20 cellular contexts compared by ENCODE assay signal in the genomic region with DNA sequence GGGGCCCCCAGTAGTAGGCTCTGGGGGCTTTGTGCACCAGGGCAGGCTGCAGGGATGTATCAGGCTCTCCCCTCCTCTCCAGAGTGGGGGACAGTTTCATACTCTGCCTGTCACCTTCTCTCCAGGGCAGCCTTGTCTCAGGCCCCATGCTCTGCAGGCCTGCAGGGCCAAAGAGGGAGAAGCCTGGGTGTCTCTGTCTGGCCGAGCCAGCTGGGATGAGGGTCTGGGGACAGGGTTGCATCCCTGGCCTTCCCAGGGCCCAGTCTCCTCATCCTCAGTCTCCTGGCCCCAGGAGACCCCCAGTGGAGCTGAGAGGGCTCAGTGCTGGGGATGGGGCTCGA. TPM values are rescaled to one million over a fixed set of nuclear protein-coding genes. Genes with fewer than 3 reads are reported as not detected.
A peak's percentile ranks its signal among the peaks of the same experiment; 100 is the strongest.
DNase-seq lines count a peak whose midpoint lies in the region; ATAC-seq and TF ChIP-seq lines count a peak whose summit lies in the region.
"Had no signal": no experiment of that assay in that cellular context is flagged by ENCODE, and none has a peak within 500 bp of the region (broad histone marks: within the 10 kb centered on the region; RNA-seq: fewer than 3 reads in every experiment).

No MANE protein-coding gene starts in this region.

- H4K20me1 ChIP-seq in Loucy (ENCODE audit: insufficient read depth, low read length, poor library complexity, severe bottlenecking) (no peaks in the 10 kb centered on the region), GM23248 (ENCODE audit: insufficient read depth) (no peaks in the 10 kb centered on the region)

- H2BK120ac ChIP-seq in trophoblast cell (ENCODE audit: insufficient read depth, low read length, poor library complexity): no peak overlapping the region

- TF ChIP-seq CTCF in Loucy (conservative IDR thresholded peaks at IDR 0.05; ENCODE audit: low read length) (no peak), heart left ventricle (IDR thresholded peaks at IDR 0.05) (no peak), thyroid gland (IDR thresholded peaks at IDR 0.05) (no peak), foreskin keratinocyte (conservative IDR thresholded peaks at IDR 0.05) (no peak)

- 0 out of 2 replicates have a peak overlapping the region, but pooled peaks have one; percentile 22 for H2AFZ ChIP-seq in Loucy (ENCODE audit: low read length)
- H2AFZ ChIP-seq in trophoblast cell (ENCODE audit: insufficient read depth, low read length, poor library complexity): no peak overlapping the region
- no peak overlapping the region for H2AFZ ChIP-seq in GM23248

- H3K14ac ChIP-seq in trophoblast cell (ENCODE audit: low read length): no peak overlapping the region

- H4K8ac ChIP-seq in trophoblast cell (ENCODE audit: low read depth, low read length): no peak overlapping the region

- no peaks in the 10 kb centered on the region for H3K79me1 ChIP-seq in trophoblast cell (ENCODE audit: low read length)

- in situ Hi-C loops in GM23248 (cut with MboI): loop anchor here (10.0 kb wide), 2 partner anchors 177 to 393 kb away; a partner anchor contains a TSS

- H3K23ac ChIP-seq in trophoblast cell (ENCODE audit: low read length): no peak overlapping the region

- H3K36me3 ChIP-seq in Loucy (ENCODE audit: insufficient read depth, low read length): no peaks in the 10 kb centered on the region
- H3K36me3 ChIP-seq in heart left ventricle: no peaks in the 10 kb centered on the region
- no peaks in the 10 kb centered on the region for H3K36me3 ChIP-seq in mucosa of stomach (ENCODE audit: control insufficient read depth, insufficient read depth, low read length)
- no peaks in the 10 kb centered on the region for H3K36me3 ChIP-seq in thyroid gland
- no peaks in the 10 kb centered on the region for H3K36me3 ChIP-seq in trophoblast cell (ENCODE audit: control insufficient read depth in 1 of 2, insufficient read depth in 2 of 2, low read length in 2 of 2)
- H3K36me3 ChIP-seq in GM23248 (ENCODE audit: low read depth): no peaks in the 10 kb centered on the region

- DNase-seq in heart left ventricle (no peak), thyroid gland (no peak), trophoblast cell (no peak), GM23248 (no peak), foreskin keratinocyte (no peak)
- DNase-seq: DMS 273 treated with DMSO at 0.1 percent for 48 hours, NCI-H1048, NCI-H1930, NCI-H226, retina, SIG-M5 had no signal

- H3K27ac ChIP-seq in heart left ventricle (peak overlapping the region in 10 of 12 donors; percentile 51 to 86 (median 74)), thyroid gland (peak overlapping the region; percentile 68 to 80 (median 73)), trophoblast cell (ENCODE audit: low read depth, low read length) (no peak overlapping the region), GM23248 (no peak overlapping the region), foreskin keratinocyte (no peak overlapping the region)

- H3F3A ChIP-seq in Loucy (ENCODE audit: low read depth) (no peaks in the 10 kb centered on the region), GM23248 (ENCODE audit: insufficient read depth) (no peaks in the 10 kb centered on the region)

- H3K4me3 ChIP-seq in Loucy (ENCODE audit: low read length, poor library complexity, severe bottlenecking) (no peak overlapping the region), heart left ventricle (no peak overlapping the region), mucosa of stomach (ENCODE audit: low read length) (no peak overlapping the region), thyroid gland (replicated peaks in 1 of 3) (no peak overlapping the region), trophoblast cell (ENCODE audit: low read depth, low read length) (no peak overlapping the region), GM23248 (no peak overlapping the region)

- no peak overlapping the region for H4K91ac ChIP-seq in trophoblast cell (ENCODE audit: low read depth, low read length)

- H3K9ac ChIP-seq in Loucy (ENCODE audit: low read depth, low read length, poor library complexity, severe bottlenecking): peak overlapping the region; percentile 68
- peak overlapping the region; percentile 8 for H3K9ac ChIP-seq in mucosa of stomach (ENCODE audit: low read length)
- no peak overlapping the region for H3K9ac ChIP-seq in trophoblast cell (ENCODE audit: low read length)
- no peak overlapping the region for H3K9ac ChIP-seq in GM23248

- no peak overlapping the region for H2AK5ac ChIP-seq in trophoblast cell (ENCODE audit: low read length)

- H3K4me2 ChIP-seq in Loucy (ENCODE audit: low read depth, low read length, poor library complexity, severe bottlenecking): peak overlapping the region; percentile 55
- no peak overlapping the region for H3K4me2 ChIP-seq in trophoblast cell (ENCODE audit: low read length)
- no peak overlapping the region for H3K4me2 ChIP-seq in GM23248 (ENCODE audit: unreplicated experiment)

- no peaks in the 10 kb centered on the region for H3K9me2 ChIP-seq in Loucy (replicated peaks; ENCODE audit: low read depth, low read length)
- no peaks in the 10 kb centered on the region for H3K9me2 ChIP-seq in GM23248 (ENCODE audit: insufficient read depth)

- intact Hi-C loops in heart left ventricle (cut with DNase I) (loop anchor here in 8 of 10 donors (5.0 to 10.0 kb wide), 5 partner anchors 34 to 177 kb away; a partner anchor contains a TSS), thyroid gland (cut with DNase I) (loop anchor here (10.0 kb wide), 1 partner anchor 177 kb away; a partner anchor contains a TSS)

- peaks cover 22% of the 10 kb centered on the region for H3K4me1 ChIP-seq in Loucy (ENCODE audit: insufficient read depth, low read length, poor library complexity, severe bottlenecking)
- peaks cover 0 to 26% (median 15%) of the 10 kb centered on the region in 12 donors for H3K4me1 ChIP-seq in heart left ventricle
- peaks cover 48% of the 10 kb centered on the region for H3K4me1 ChIP-seq in mucosa of stomach (ENCODE audit: control insufficient read depth, insufficient read depth, low read length)
- H3K4me1 ChIP-seq in thyroid gland: peaks cover 38 to 53% of the 10 kb centered on the region in 2 donors
- peaks cover 0 to 2% of the 10 kb centered on the region in 2 experiments for H3K4me1 ChIP-seq in trophoblast cell (ENCODE audit: control insufficient read depth in 1 of 2, insufficient read depth in 2 of 2, low read length in 2 of 2)
- no peaks in the 10 kb centered on the region for H3K4me1 ChIP-seq in GM23248 (ENCODE audit: insufficient read depth)
- H3K4me1 ChIP-seq in foreskin keratinocyte: no peaks in the 10 kb centered on the region

- H2BK5ac ChIP-seq in trophoblast cell (ENCODE audit: low read depth, low read length, poor library complexity): no peak overlapping the region

- H3K27me3 ChIP-seq in Loucy (ENCODE audit: insufficient read depth, low read length, poor library complexity, severe bottlenecking) (no peaks in the 10 kb centered on the region), heart left ventricle (no peaks in the 10 kb centered on the region), mucosa of stomach (ENCODE audit: control insufficient read depth, insufficient read depth, low read length) (no peaks in the 10 kb centered on the region), thyroid gland (no peaks in the 10 kb centered on the region), trophoblast cell (ENCODE audit: insufficient read depth, low read length) (no peaks in the 10 kb centered on the region), GM23248 (replicated peaks; ENCODE audit: insufficient read depth) (no peaks in the 10 kb centered on the region), foreskin keratinocyte (no peaks in the 10 kb centered on the region)

- TF ChIP-seq POLR2A in heart left ventricle (IDR thresholded peaks at IDR 0.05): no peak
- no peak for TF ChIP-seq POLR2A in thyroid gland (IDR thresholded peaks at IDR 0.05)

- ATAC-seq in heart left ventricle (peak in 2 of 4 donors; percentile 8 to 15), GM21367 (IDR thresholded peaks at IDR 0.05; ENCODE audit: unreplicated experiment) (no peak), foreskin keratinocyte (no peak)

- WGBS in heart left ventricle, 4 donors: 60 to 73% (median 64%) methylated on average over 1 to 2 of the region's 2 CpGs
- WGBS in thyroid gland, 2 donors: 75 to 100% methylated on average over 1 to 2 of the region's 2 CpGs
- no CpG with 5 or more reads among the region's 2 CpGs for WGBS in trophoblast cell (ENCODE audit: extremely low coverage, insufficient coverage, insufficient read length)
- 79 to 100% methylated on average over 2 of the region's 2 CpGs for WGBS in GM23248 (ENCODE audit: low coverage in 1 of 2, low lambda C conversion rate in 2 of 2, missing lambda C conversion rate in 2 of 2), 2 experiments

- no peak overlapping the region for H3K18ac ChIP-seq in trophoblast cell (ENCODE audit: low read length)

- no peak overlapping the region for H2BK12ac ChIP-seq in trophoblast cell (ENCODE audit: low read length)

- no peak overlapping the region for H3K4ac ChIP-seq in trophoblast cell (ENCODE audit: low read depth, low read length)

- H4K12ac ChIP-seq in trophoblast cell (ENCODE audit: low read depth, low read length): no peak overlapping the region

- H3K79me2 ChIP-seq in Loucy (ENCODE audit: insufficient read depth, low read length) (no peaks in the 10 kb centered on the region), trophoblast cell (ENCODE audit: control insufficient read depth, insufficient read depth, low read length, poor library complexity) (no peaks in the 10 kb centered on the region), GM23248 (ENCODE audit: insufficient read depth) (no peaks in the 10 kb centered on the region)

- H3K9me3 ChIP-seq in Loucy (ENCODE audit: insufficient read depth, low read depth, low read length) (no peaks in the 10 kb centered on the region), heart left ventricle (no peaks in the 10 kb centered on the region), mucosa of stomach (ENCODE audit: control insufficient read depth, low read length) (no peaks in the 10 kb centered on the region), thyroid gland (no peaks in the 10 kb centered on the region), trophoblast cell (ENCODE audit: insufficient read depth, low read depth, low read length) (no peaks in the 10 kb centered on the region), GM23248 (ENCODE audit: low read depth) (no peaks in the 10 kb centered on the region)

RNA-seq across cellular contexts. Expression of a gene that starts 14.8 kb away (rescaled TPM):
- total RNA-seq in heart left ventricle (10 to 100 TPM; 11.7 to 72.4 (median 30.8) TPM), thyroid gland (10 to 100 TPM in 3 of 4 donors, 1 to 10 TPM in 1; 7.9 to 20.5 (median 17.1) TPM), foreskin keratinocyte (not detected in 2 replicates)
- polyA plus RNA-seq in heart left ventricle (10 to 100 TPM; 16.9 to 59.2 TPM), GM23248 (2016; fragmentation: Nextera tagmentation; extraction: Ambion mirVana) (0.08 TPM in 1 of 2 replicates, not detected in the other), foreskin keratinocyte (not detected in 2 replicates)
- 1.4 and 1.5 TPM in 2 replicates for polyA plus RNA-seq in trophoblast cell (2013)
- total RNA-seq in GM23248 (2014; rRNA removed; shearing (Covaris generic)): not detected in 2 replicates
- total RNA-seq: activated naive CD4-positive, alpha-beta T cell treated with anti-CD3 and anti-CD28 coated beads for 36 hours; CD4-positive, CD25-positive, alpha-beta regulatory T cell; OCI-LY7; T-helper 1 cell treated with Interleukin-12 subunit alpha and Interleukin-12 subunit beta and Interleukin-4 antibody, amounts not matched to agents 30 ng/mL and 1 ng/mL, for 36 hours had no signal
- polyA plus RNA-seq: CD4-positive, CD25-positive, alpha-beta regulatory T cell had no signal

RNA-seq across cellular contexts. Expression of a gene that starts 27.4 kb away (rescaled TPM):
- 10 to 100 TPM; 21.2 to 41.5 (median 25.7) TPM for total RNA-seq in heart left ventricle
- polyA plus RNA-seq in heart left ventricle: 10 to 100 TPM; 29.9 to 51.3 TPM
- 10 to 100 TPM; 50.0 to 76.6 (median 64.6) TPM for total RNA-seq in thyroid gland
- polyA plus RNA-seq in trophoblast cell (2013): 28.0 TPM in 2 replicates
- 67.5 and 79.0 TPM in 2 replicates for total RNA-seq in GM23248 (2014; rRNA removed; shearing (Covaris generic))
- polyA plus RNA-seq in GM23248 (2016; fragmentation: Nextera tagmentation; extraction: Ambion mirVana): 20.1 and 21.5 TPM in 2 replicates
- total RNA-seq in foreskin keratinocyte: 54.2 and 56.5 TPM in 2 replicates
- polyA plus RNA-seq in foreskin keratinocyte: 51.7 and 53.6 TPM in 2 replicates

RNA-seq across cellular contexts. Expression of a gene that starts 42.3 kb away (rescaled TPM):
- total RNA-seq in heart left ventricle (not detected), thyroid gland (not detected), foreskin keratinocyte (not detected in 2 replicates)
- polyA plus RNA-seq in heart left ventricle (not detected), GM23248 (2016; fragmentation: Nextera tagmentation; extraction: Ambion mirVana) (not detected in 2 replicates), foreskin keratinocyte (not detected in 2 replicates)
- polyA plus RNA-seq in trophoblast cell (2013): 0.10 TPM in 1 of 2 replicates, not detected in the other
- total RNA-seq in GM23248 (2014; rRNA removed; shearing (Covaris generic)): not detected in 2 replicates
- total RNA-seq: activated naive CD4-positive, alpha-beta T cell treated with anti-CD3 and anti-CD28 coated beads for 36 hours; CD4-positive, CD25-positive, alpha-beta regulatory T cell; lower leg skin; mucosa of gallbladder; OCI-LY7; T-helper 1 cell treated with Interleukin-12 subunit alpha and Interleukin-12 subunit beta and Interleukin-4 antibody, amounts not matched to agents 30 ng/mL and 1 ng/mL, for 36 hours had no signal
- polyA plus RNA-seq: CD4-positive, CD25-positive, alpha-beta regulatory T cell had no signal

RNA-seq across cellular contexts. Expression of a gene that starts 50.1 kb away (rescaled TPM):
- 100 to 1,000 TPM in 8 of 9 donors, 10 to 100 TPM in 1; 88.5 to 298 (median 195) TPM for total RNA-seq in heart left ventricle
- 100 to 1,000 TPM; 123 to 496 TPM for polyA plus RNA-seq in heart left ventricle
- 10 to 100 TPM; 21.1 to 74.7 (median 32.7) TPM for total RNA-seq in thyroid gland
- polyA plus RNA-seq in trophoblast cell (2013): 65.9 and 67.3 TPM in 2 replicates
- 11.4 and 31.7 TPM in 2 replicates for total RNA-seq in GM23248 (2014; rRNA removed; shearing (Covaris generic))
- polyA plus RNA-seq in GM23248 (2016; fragmentation: Nextera tagmentation; extraction: Ambion mirVana): 134 and 138 TPM in 2 replicates
- total RNA-seq in foreskin keratinocyte: 137 and 154 TPM in 2 replicates
- polyA plus RNA-seq in foreskin keratinocyte: 226 and 259 TPM in 2 replicates

Comparison
In these comparisons a context has a peak if more than half of its experiments do, and no peak if none do; other contexts are left out.
1. H3K9ac ChIP-seq: peak in Loucy (single experiment) and mucosa of stomach (single experiment); none in trophoblast cell (single experiment) and GM23248 (single experiment).
2. H3K27ac ChIP-seq: peak in heart left ventricle (10 of 12) and thyroid gland (3 of 3); none in trophoblast cell (single experiment), GM23248 (single experiment) and foreskin keratinocyte (single experiment).